8 cellular contexts compared by ENCODE assay signal in genomic region chr15:39623550-39623931, GRCh38. TPM values are rescaled to one million over a fixed set of nuclear protein-coding genes. Genes with fewer than 3 reads are reported as not detected.
DNase-seq lines count a peak whose midpoint lies in the region; ATAC-seq and TF ChIP-seq lines count a peak whose summit lies in the region.

No MANE protein-coding gene starts in this region.

- H3K36me3 ChIP-seq in MM.1S (replicated peaks; ENCODE audit: insufficient read depth, low read length) (no peaks in the 10 kb centered on the region), lower lobe of right lung (no peaks in the 10 kb centered on the region), WERI-Rb-1 (no peaks in the 10 kb centered on the region)

- intact Hi-C loops in lower lobe of right lung (cut with DNase I): no loop called here

- peak overlapping the region; percentile 48 for H2AFZ ChIP-seq in MM.1S (ENCODE audit: low read length)

- H3K36me3 Mint-ChIP-seq in progenitor cell of endocrine pancreas (ENCODE audit: insufficient read depth): no peaks in the 10 kb centered on the region

- H3K4me1 Mint-ChIP-seq in progenitor cell of endocrine pancreas (ENCODE audit: low read depth): peaks cover 7% of the 10 kb centered on the region

- no peaks in the 10 kb centered on the region for H3K9me2 ChIP-seq in MM.1S (replicated peaks; ENCODE audit: insufficient read depth, low read length)

- H3F3A ChIP-seq in MM.1S (ENCODE audit: insufficient read depth, low read length): peaks cover 27% of the 10 kb centered on the region

- H3K27ac ChIP-seq in MM.1S (ENCODE audit: low read length) (peak overlapping the region; percentile 79), lower lobe of right lung (no peak overlapping the region), WERI-Rb-1 (no peak overlapping the region)

- H3K27me3 Mint-ChIP-seq in progenitor cell of endocrine pancreas: no peaks in the 10 kb centered on the region

- H3K27me3 ChIP-seq in MM.1S (replicated peaks; ENCODE audit: insufficient read depth, low read length): no peaks in the 10 kb centered on the region
- H3K27me3 ChIP-seq in lower lobe of right lung (ENCODE audit: low read depth): no peaks in the 10 kb centered on the region
- no peaks in the 10 kb centered on the region for H3K27me3 ChIP-seq in WERI-Rb-1 (ENCODE audit: insufficient read depth, low read depth, severe bottlenecking)

- no peak overlapping the region for H3K4me3 Mint-ChIP-seq in progenitor cell of endocrine pancreas (ENCODE audit: low read depth)

- H4K20me1 ChIP-seq in MM.1S (ENCODE audit: insufficient read depth, low read length): no peaks in the 10 kb centered on the region

- no peaks in the 10 kb centered on the region for H3K79me2 ChIP-seq in MM.1S (ENCODE audit: low read length)

- no peak overlapping the region for H3K27ac Mint-ChIP-seq in progenitor cell of endocrine pancreas

- H3K9me3 Mint-ChIP-seq in progenitor cell of endocrine pancreas (ENCODE audit: low read depth): peaks cover 3% of the 10 kb centered on the region

- no peak for TF ChIP-seq CTCF in MM.1S (IDR thresholded peaks at IDR 0.05; ENCODE audit: low read length)
- TF ChIP-seq CTCF in lower lobe of right lung (IDR thresholded peaks at IDR 0.05): no peak
- TF ChIP-seq CTCF in WERI-Rb-1 (IDR thresholded peaks at IDR 0.05; ENCODE audit: low read depth, low read length): no peak
- no peak for TF ChIP-seq CTCF in progenitor cell of endocrine pancreas (IDR thresholded peaks at IDR 0.05; ENCODE audit: unreplicated experiment)

- peak overlapping the region; percentile 33; the same call in 1 of the 2 replicates for H3K9ac ChIP-seq in MM.1S (ENCODE audit: low read length)

- peak; percentile 91 for DNase-seq in MM.1S
- no peak for DNase-seq in lower lobe of right lung
- no peak for DNase-seq in WERI-Rb-1
- no peak for DNase-seq in nucleus accumbens (lab: John Stamatoyannopoulos, UW)
- no peak for DNase-seq in COLO668 (lab: John Stamatoyannopoulos, UW; ENCODE audit: unreplicated experiment)
- DNase-seq in progenitor cell of endocrine pancreas (ENCODE audit: low spot score, unreplicated experiment): no peak

- peaks cover 44% of the 10 kb centered on the region for H3K4me1 ChIP-seq in MM.1S (ENCODE audit: low read length)
- peaks cover 37% of the 10 kb centered on the region for H3K4me1 ChIP-seq in lower lobe of right lung

- H3K4me3 ChIP-seq in MM.1S (ENCODE audit: low read length) (peak overlapping the region; percentile 32), lower lobe of right lung (no peak overlapping the region), WERI-Rb-1 (ENCODE audit: low read depth, low read length) (no peak overlapping the region)

- ATAC-seq in GM18519 (IDR thresholded peaks at IDR 0.05; ENCODE audit: low FRiP score, unreplicated experiment) (peak; percentile 95), GM21717 (IDR thresholded peaks at IDR 0.05; ENCODE audit: unreplicated experiment) (peak; percentile 82), lower lobe of right lung (peak; percentile 40 to 45)

- H3K9me3 ChIP-seq in MM.1S (replicated peaks; ENCODE audit: insufficient read depth, low read length) (no peaks in the 10 kb centered on the region), lower lobe of right lung (no peaks in the 10 kb centered on the region), WERI-Rb-1 (ENCODE audit: severe bottlenecking) (no peaks in the 10 kb centered on the region)

- peak overlapping the region; percentile 68 for H3K4me2 ChIP-seq in MM.1S (ENCODE audit: low read depth, low read length)

RNA-seq across cellular contexts. Expression of gene THBS1, which starts 42.7 kb away (rescaled TPM):
- total RNA-seq in lower lobe of right lung: 226 TPM
- total RNA-seq in progenitor cell of endocrine pancreas: 22.9 and 34.6 TPM in 2 replicates

Comparison
In these comparisons a context has a peak if more than half of its experiments do, and no peak if none do; other contexts are left out.
1. ATAC-seq: peak in every context shown above with its lines; median percentile 95 in GM18519; 82 in GM21717; 42 in lower lobe of right lung.